27 cellular contexts compared by ENCODE assay signal in the genomic region with DNA sequence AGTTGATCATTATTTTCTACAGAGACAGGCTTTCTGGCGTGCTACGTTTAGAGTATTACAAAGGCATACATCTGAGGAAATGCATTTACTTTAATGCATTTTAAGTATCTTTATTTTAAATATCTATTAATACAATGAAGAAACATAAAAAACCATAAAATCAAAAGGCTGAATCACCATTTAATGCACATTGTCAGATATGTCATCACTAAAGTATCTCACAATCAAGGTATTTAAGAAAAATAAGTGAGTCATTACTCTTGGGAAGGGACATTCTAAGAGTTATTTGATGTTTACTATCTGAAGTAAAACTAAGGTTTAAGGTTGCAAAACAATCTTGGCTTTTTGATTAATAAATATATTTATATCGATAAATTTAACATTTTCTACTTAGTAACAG.
"Had no signal": no experiment of that assay in that cellular context is flagged by ENCODE, and none has a peak within 500 bp of the region (broad histone marks: within the 10 kb centered on the region; RNA-seq: fewer than 3 reads in every experiment).

No MANE protein-coding gene starts in this region.

- H3K36me3 ChIP-seq: ascending aorta, brain microvascular endothelial cell, colonic mucosa, esophagus squamous epithelium, left ventricle myocardium inferior, spleen, thoracic aorta, vagina had no signal

- H3K4me3 ChIP-seq: ascending aorta, colonic mucosa, dorsolateral prefrontal cortex, esophagus squamous epithelium, hepatocyte, left ventricle myocardium inferior, spleen, thoracic aorta, vagina had no signal

- H3K27me3 Mint-ChIP-seq: activated CD4-positive, alpha-beta memory T cell treated with anti-CD3 and anti-CD28 coated beads, Interleukin-2, amount 10 ng/mL, durations not matched to agents 7 days and 5 days; activated CD4-positive, alpha-beta T cell treated with anti-CD3 and anti-CD28 coated beads, Interleukin-2, amount 10 ng/mL, durations not matched to agents 24 days and 14 days; central memory CD8-positive, alpha-beta T cell; effector memory CD8-positive, alpha-beta T cell; progenitor cell of endocrine pancreas; type B pancreatic cell had no signal

- H3K27ac Mint-ChIP-seq: activated CD4-positive, alpha-beta memory T cell treated with anti-CD3 and anti-CD28 coated beads, Interleukin-2, amount 10 ng/mL, durations not matched to agents 7 days and 5 days; activated CD4-positive, alpha-beta T cell treated with anti-CD3 and anti-CD28 coated beads, Interleukin-2, amount 10 ng/mL, durations not matched to agents 24 days and 14 days; effector memory CD8-positive, alpha-beta T cell; immature natural killer cell; natural killer cell; progenitor cell of endocrine pancreas; type B pancreatic cell had no signal

- H3K36me3 Mint-ChIP-seq: natural killer cell, type B pancreatic cell had no signal

- H3K27ac ChIP-seq: ascending aorta, brain microvascular endothelial cell, colonic mucosa, dorsolateral prefrontal cortex, esophagus squamous epithelium, hepatocyte, left ventricle myocardium inferior, spleen, thoracic aorta, vagina, VCaP had no signal

- H3K27me3 ChIP-seq: ascending aorta, brain microvascular endothelial cell, colonic mucosa, dorsolateral prefrontal cortex, esophagus squamous epithelium, hepatocyte, spleen, vagina had no signal

- H3K4me2 ChIP-seq: hepatocyte had no signal

- H3K4me1 Mint-ChIP-seq: activated CD4-positive, alpha-beta memory T cell treated with anti-CD3 and anti-CD28 coated beads, Interleukin-2, amount 10 ng/mL, durations not matched to agents 7 days and 5 days; activated CD4-positive, alpha-beta T cell treated with anti-CD3 and anti-CD28 coated beads, Interleukin-2, amount 10 ng/mL, durations not matched to agents 24 days and 14 days; central memory CD8-positive, alpha-beta T cell; immature natural killer cell; natural killer cell had no signal

- H3K9me3 ChIP-seq: ascending aorta, colonic mucosa, esophagus squamous epithelium, left ventricle myocardium inferior, spleen, thoracic aorta, vagina had no signal

- ATAC-seq: activated CD4-positive, CD25-positive, alpha-beta regulatory T cell treated with anti-CD3 and anti-CD28 coated beads, Interleukin-2, amount 50 U/mL, for 24 hours; effector memory CD8-positive, alpha-beta T cell; natural killer cell had no signal

- H3K79me2 ChIP-seq: hepatocyte had no signal

- H3K4me1 ChIP-seq: ascending aorta, colonic mucosa, vagina had no signal

- DNase-seq: activated CD4-positive, alpha-beta memory T cell treated with anti-CD3 and anti-CD28 coated beads, Interleukin-2, amount 10 ng/mL, durations not matched to agents 7 days and 5 days; activated CD4-positive, alpha-beta T cell treated with anti-CD3 and anti-CD28 coated beads, Interleukin-2, amount 10 ng/mL, durations not matched to agents 24 days and 14 days; activated effector memory CD4-positive, alpha-beta T cell treated with anti-CD3 and anti-CD28 coated beads, Interleukin-2, amount 50 U/mL, for 16 hours; activated naive CD4-positive, alpha-beta T cell treated with anti-CD3 and anti-CD28 coated beads, Interleukin-2, amount 50 U/mL, for 16 hours; brain microvascular endothelial cell; colonic mucosa; dorsolateral prefrontal cortex; effector memory CD8-positive, alpha-beta T cell; esophagus squamous epithelium; foreskin melanocyte; immature natural killer cell; kidney glomerular epithelial cell; left ventricle myocardium inferior; midbrain; natural killer cell; spleen; stimulated activated CD4-positive, alpha-beta T cell treated with anti-CD3 and anti-CD28 coated beads, Interleukin-4, amount 100 ng/mL, for 24 hours; stimulated activated naive CD4-positive, alpha-beta T cell treated with Interleukin-2 at 50 U/mL for 16 hours had no signal

- H3K4me3 Mint-ChIP-seq: activated CD4-positive, alpha-beta memory T cell treated with anti-CD3 and anti-CD28 coated beads, Interleukin-2, amount 10 ng/mL, durations not matched to agents 7 days and 5 days; activated CD4-positive, alpha-beta T cell treated with anti-CD3 and anti-CD28 coated beads, Interleukin-2, amount 10 ng/mL, durations not matched to agents 24 days and 14 days; central memory CD8-positive, alpha-beta T cell; effector memory CD8-positive, alpha-beta T cell; immature natural killer cell; natural killer cell; type B pancreatic cell had no signal

- H3K9me3 Mint-ChIP-seq: activated CD4-positive, alpha-beta memory T cell treated with anti-CD3 and anti-CD28 coated beads, Interleukin-2, amount 10 ng/mL, durations not matched to agents 7 days and 5 days; activated CD4-positive, alpha-beta T cell treated with anti-CD3 and anti-CD28 coated beads, Interleukin-2, amount 10 ng/mL, durations not matched to agents 24 days and 14 days; central memory CD8-positive, alpha-beta T cell; effector memory CD8-positive, alpha-beta T cell; immature natural killer cell; natural killer cell; type B pancreatic cell had no signal

- H2AFZ ChIP-seq: hepatocyte had no signal
